ENCODE assay signal across 22 cellular contexts in genomic region chr2:58101500-58101899, GRCh38. TPM values are rescaled to one million over a fixed set of nuclear protein-coding genes. Genes with fewer than 3 reads are reported as not detected.
DNase-seq lines count a peak whose midpoint lies in the region; ATAC-seq, FAIRE-seq and TF ChIP-seq lines count a peak whose summit lies in the region.
"Had no signal": no experiment of that assay in that cellular context is flagged by ENCODE, and none has a peak within 500 bp of the region (broad histone marks: within the 10 kb centered on the region; RNA-seq: fewer than 3 reads in every experiment).

No MANE protein-coding gene starts in this region.

- TF ChIP-seq POLR2A in breast epithelium (IDR thresholded peaks at IDR 0.05): no peak

- H3K27me3 ChIP-seq in breast epithelium (no peaks in the 10 kb centered on the region), bronchial epithelial cell (ENCODE audit: control insufficient read depth, insufficient read depth, low read length) (no peaks in the 10 kb centered on the region)
- H3K27me3 ChIP-seq: BLaER1 had no signal

- H3K27me3 Mint-ChIP-seq in MCF 10A (ENCODE audit: insufficient read depth, unreplicated experiment) (no peaks in the 10 kb centered on the region), HFFc6 (ENCODE audit: insufficient read depth) (no peaks in the 10 kb centered on the region)
- H3K27me3 Mint-ChIP-seq: CD8-positive, alpha-beta memory T cell had no signal

- no peak for TF ChIP-seq CTCF in MCF 10A (IDR thresholded peaks at IDR 0.05; ENCODE audit: unreplicated experiment)
- TF ChIP-seq CTCF in breast epithelium (IDR thresholded peaks at IDR 0.05): no peak
- TF ChIP-seq CTCF in bronchial epithelial cell (IDR thresholded peaks at IDR 0.05; ENCODE audit: insufficient read depth, low read length, severe bottlenecking): no peak
- no peak for TF ChIP-seq CTCF in HFFc6 (IDR thresholded peaks at IDR 0.05)

- H3K9me3 ChIP-seq in breast epithelium: no peaks in the 10 kb centered on the region
- H3K9me3 ChIP-seq: BLaER1 had no signal

- POLR2A ChIA-PET in MCF 10A (lab: Yijun Ruan, JAX): interaction anchor here (0.8 to 4.8 kb wide), 3 partner anchors 11 to 55 kb away, joined by 3 to 32 read pairs (median 29); partner anchors contain the start of gene VRK2

- H3K36me3 ChIP-seq in breast epithelium: no peaks in the 10 kb centered on the region
- H3K36me3 ChIP-seq in bronchial epithelial cell (ENCODE audit: control insufficient read depth, insufficient read depth, low read length): no peaks in the 10 kb centered on the region
- H3K36me3 ChIP-seq: BLaER1 had no signal

- intact Hi-C loops in MCF 10A (cut with micrococcal nuclease): no loop called here
- intact Hi-C loops in breast epithelium (cut with DNase I; ENCODE audit: low total_unique reads): no loop called here

- peak overlapping the region; percentile 59 for H3K27ac Mint-ChIP-seq in MCF 10A (ENCODE audit: low read depth, unreplicated experiment)
- no peak overlapping the region for H3K27ac Mint-ChIP-seq in HFFc6
- H3K27ac Mint-ChIP-seq: CD8-positive, alpha-beta memory T cell; H9 had no signal

- BruUV-seq in MCF 10A (replicated peaks; lab: Mats Ljungman, UMichigan): no TSS peak

- H3K4me3 ChIP-seq in breast epithelium (no peak overlapping the region), bronchial epithelial cell (ENCODE audit: low read depth, low read length) (no peak overlapping the region)
- H3K4me3 ChIP-seq: BLaER1, GM12878 had no signal

- no peak for ATAC-seq in HG03159 (IDR thresholded peaks at IDR 0.05; ENCODE audit: unreplicated experiment)
- ATAC-seq: GM12878, PC-3 had no signal

- H3K27ac ChIP-seq in breast epithelium: no peak overlapping the region
- H3K27ac ChIP-seq: BLaER1, HL-60 had no signal

- FAIRE-seq in bronchial epithelial cell (lab: Jason Lieb, UNC): no peak
- FAIRE-seq: GM12878, HTR-8/SVneo had no signal

- CTCF ChIA-PET in MCF 10A (lab: Yijun Ruan, JAX): interaction anchor here (0.5 to 0.6 kb wide), 2 partner anchors 11 to 445 kb away, joined by 3 read pairs; no protein-coding TSS in a partner anchor

- H3K36me3 Mint-ChIP-seq in MCF 10A (ENCODE audit: insufficient read depth, unreplicated experiment) (no peaks in the 10 kb centered on the region), HFFc6 (ENCODE audit: low read depth) (peaks cover 13% of the 10 kb centered on the region)

- H3K4me1 ChIP-seq in breast epithelium: no peaks in the 10 kb centered on the region
- H3K4me1 ChIP-seq: BLaER1 had no signal

- DNase-seq in MCF 10A (ENCODE audit: unreplicated experiment): no peak
- no peak for DNase-seq in breast epithelium (ENCODE audit: low spot score in 2 of 2)
- DNase-seq in bronchial epithelial cell (ENCODE audit: low read depth): peak; percentile 21
- peak; percentile 41 for DNase-seq in iris pigment epithelial cell (ENCODE audit: low read depth)
- DNase-seq in stimulated activated CD4-positive, alpha-beta T cell treated with anti-CD3 and anti-CD28 coated beads, Interleukin-2, amount 100 ng/mL, for 48 hours: no peak
- no peak for DNase-seq in stimulated activated CD4-positive, alpha-beta T cell treated with anti-CD3 and anti-CD28 coated beads, Interleukin-12 subunit alpha, Interleukin-12 subunit beta, amount 100 ng/mL, for 4 hours
- DNase-seq in HFFc6: no peak
- DNase-seq: CD8-positive, alpha-beta memory T cell; DMS79 treated with DMSO at 0.1 percent for 48 hours; H9; NCI-H1417 treated with DMSO at 0.1 percent for 48 hours; NCI-H2029; NCI-H2171; NCI-H446 treated with DMSO at 0.1 percent for 48 hours; NCI-H774; PC-3 had no signal

- H3K4me3 Mint-ChIP-seq in MCF 10A (ENCODE audit: unreplicated experiment) (no peak overlapping the region), HFFc6 (no peak overlapping the region)
- H3K4me3 Mint-ChIP-seq: CD8-positive, alpha-beta memory T cell; H9 had no signal

- H3K4me1 Mint-ChIP-seq in MCF 10A (ENCODE audit: insufficient read depth, unreplicated experiment) (peaks cover 19% of the 10 kb centered on the region), HFFc6 (ENCODE audit: low read depth) (peaks cover 38% of the 10 kb centered on the region)
- H3K4me1 Mint-ChIP-seq: H9 had no signal

- H3K9me3 Mint-ChIP-seq in MCF 10A (ENCODE audit: unreplicated experiment) (peaks cover 2% of the 10 kb centered on the region), HFFc6 (no peaks in the 10 kb centered on the region)
- H3K9me3 Mint-ChIP-seq: CD8-positive, alpha-beta memory T cell had no signal

RNA-seq across cellular contexts. Expression of gene VRK2, which starts 54.9 kb away (rescaled TPM):
- total RNA-seq in MCF 10A (2022): 44.6 and 52.7 TPM in 2 replicates
- total RNA-seq in breast epithelium: 10 to 100 TPM; 26.9 to 34.0 (median 28.2) TPM
- total RNA-seq in bronchial epithelial cell: 67.7 and 115 TPM in 2 replicates
- total RNA-seq in HFFc6 (2021; fragmentation: NEBNext Ultra II Directional; extraction: Animal tissue kit (Norgen Biotek cat#: 25700)): 10 to 100 TPM; 17.6 to 27.1 (median 23.0) TPM
- total RNA-seq: A172 had no signal

Comparison
In these comparisons a context has a peak if more than half of its experiments do, and no peak if none do; other contexts are left out.
1. DNase-seq: peak in bronchial epithelial cell (single experiment) and iris pigment epithelial cell (single experiment); none in MCF 10A (single experiment), breast epithelium (0 of 2), stimulated activated CD4-positive, alpha-beta T cell treated with anti-CD3 and anti-CD28 coated beads, Interleukin-2, amount 100 ng/mL, for 48 hours (0 of 2), stimulated activated CD4-positive, alpha-beta T cell treated with anti-CD3 and anti-CD28 coated beads, Interleukin-12 subunit alpha, Interleukin-12 subunit beta, amount 100 ng/mL, for 4 hours (single experiment) and HFFc6 (single experiment).